ENCODE assay signal across 1 cellular context in genomic region chr2:150449856-150450255, GRCh38.
TF ChIP-seq lines count a peak whose summit lies in the region.

No MANE protein-coding gene starts in this region.

TF ChIP-seq in SK-N-SH, 30 proteins besides CTCF, POLR2A, EP300 and RAD21 (continued from another document):
- TF ChIP-seq REST (IDR thresholded peaks at IDR 0.05; ENCODE audit: low read depth, low read length) (no peak), TCF12 (IDR thresholded peaks at IDR 0.05) (no peak), ZBTB33 (IDR thresholded peaks at IDR 0.05; ENCODE audit: borderline replicate concordance, low read depth) (no peak), CHD2 (IDR thresholded peaks at IDR 0.05; ENCODE audit: low read length, partially characterized antibody) (no peak), YY1 (IDR thresholded peaks at IDR 0.05; ENCODE audit: low read depth) (no peak), FOSL2 (IDR thresholded peaks at IDR 0.05; ENCODE audit: borderline replicate concordance, low read depth) (no peak)
